18 cellular contexts compared by ENCODE assay signal in genomic region chr12:131845121-131845520, GRCh38. TPM values are rescaled to one million over a fixed set of nuclear protein-coding genes. Genes with fewer than 3 reads are reported as not detected.
A peak's percentile ranks its signal among the peaks of the same experiment; 100 is the strongest.
DNase-seq lines count a peak whose midpoint lies in the region; FAIRE-seq and TF ChIP-seq lines count a peak whose summit lies in the region.
"Had no signal": no experiment of that assay in that cellular context is flagged by ENCODE, and none has a peak within 500 bp of the region (broad histone marks: within the 10 kb centered on the region; RNA-seq: fewer than 3 reads in every experiment).

No MANE protein-coding gene starts in this region.

- peaks cover 0 to 7% of the 10 kb centered on the region in 2 experiments for H4K20me1 ChIP-seq in H1 (replicated peaks in 1 of 2; ENCODE audit: control insufficient read depth in 1 of 2, insufficient read depth in 2 of 2, low read length in 2 of 2)

- no peak overlapping the region for H4K5ac ChIP-seq in H1 (ENCODE audit: insufficient read length, low read depth, low read length)

- H3K4me3 ChIP-seq in H1 (ENCODE audit: extremely low read depth in 1 of 4, insufficient read depth in 2 of 4, low read depth in 3 of 4, low read length in 4 of 4), result no peak overlapping the region
- H3K4me3 ChIP-seq: GM12878 had no signal

- no peak for TF ChIP-seq EP300 in H1 (IDR thresholded peaks at IDR 0.05; ENCODE audit: borderline replicate concordance in 1 of 2, low read depth in 2 of 2, low read length in 2 of 2)

- TF ChIP-seq CTCF in H1 (IDR thresholded peaks at IDR 0.05; ENCODE audit: control extremely low read depth in 1 of 3, insufficient read depth in 1 of 3, low read depth in 1 of 3, low read length in 3 of 3), result no peak

- no peak overlapping the region for H3K27ac ChIP-seq in H1 (ENCODE audit: low read depth, low read length)

- no peak overlapping the region for H2BK120ac ChIP-seq in H1 (replicated peaks; ENCODE audit: low read depth, low read length)

- TF ChIP-seq RAD21 in H1 (IDR thresholded peaks at IDR 0.05 in 1 of 2, conservative IDR thresholded peaks at IDR 0.05 in 1 of 2; ENCODE audit: low read depth in 2 of 2, low read length in 2 of 2), result no peak

- no peaks in the 10 kb centered on the region for H3K4me1 ChIP-seq in H1 (replicated peaks in 1 of 4; ENCODE audit: control insufficient read depth in 3 of 4, insufficient read depth in 4 of 4, low read length in 3 of 4)

- H3K4ac ChIP-seq in H1 (replicated peaks; ENCODE audit: insufficient read length, low read depth, low read length), result no peak overlapping the region

- no peak overlapping the region for H2BK12ac ChIP-seq in H1 (ENCODE audit: low read depth, low read length)

- no peaks in the 10 kb centered on the region for H3K79me1 ChIP-seq in H1 (ENCODE audit: low read depth, low read length)

- no peak overlapping the region for H2AK5ac ChIP-seq in H1 (ENCODE audit: low read depth, low read length)

- peaks cover 2 to 51% (median 14%) of the 10 kb centered on the region in 4 experiments; a peak in 6 of 8 replicates for H3K36me3 ChIP-seq in H1 (ENCODE audit: control insufficient read depth in 2 of 4, insufficient read depth in 4 of 4, low read length in 3 of 4)

- no peak overlapping the region for H3K4me2 ChIP-seq in H1 (ENCODE audit: insufficient read depth in 1 of 2, low read depth in 2 of 2, low read length in 2 of 2)

- 93% methylated on average over 29 of the region's 29 CpGs; no CpG with 5 or more reads in 1 of the 2 experiments for WGBS in H1 (ENCODE audit: extremely low coverage in 1 of 2, insufficient coverage in 1 of 2, insufficient read length in 1 of 2, insufficient replicate concordance in 2 of 2, low coverage in 1 of 2, low lambda C conversion rate in 2 of 2, missing lambda C conversion rate in 1 of 2), 2 experiments

- FAIRE-seq in H1 (lab: Jason Lieb, UNC), result no peak
- FAIRE-seq: D721Med, GM12878 had no signal

- TF ChIP-seq POLR2A in H1 (IDR thresholded peaks at IDR 0.05; ENCODE audit: control extremely low read depth in 1 of 2, low read depth in 2 of 2, low read length in 2 of 2), result no peak

- H2BK5ac ChIP-seq in H1 (ENCODE audit: low read depth, low read length), result no peak overlapping the region

- DNase-seq in NCI-H1105 (lab: John Stamatoyannopoulos, UW), result peak; percentile 6
- no peak for DNase-seq in NCI-H1105 treated with DMSO at 0.1 percent for 48 hours (lab: John Stamatoyannopoulos, UW)
- DNase-seq in COLO668 (lab: John Stamatoyannopoulos, UW; ENCODE audit: unreplicated experiment), result peak; percentile 49
- DNase-seq in RPMI8226, result peak; percentile 75
- no peak for DNase-seq in H1 (ENCODE audit: low read depth in 1 of 2, low spot score in 2 of 2)
- DNase-seq in activated effector memory CD4-positive, alpha-beta T cell treated with Interleukin-2 at 50 U/mL for 16 hours, result no peak
- DNase-seq in GF-D8 (lab: John Stamatoyannopoulos, UW), result no peak
- DNase-seq in amygdala (lab: John Stamatoyannopoulos, UW), result no peak
- DNase-seq: 8988T; C1 segment of cervical spinal cord; CD4-positive, CD25-positive, alpha-beta regulatory T cell; CD8-positive, alpha-beta memory T cell; GOT3; H9 had no signal

- H3K27me3 ChIP-seq in H1 (replicated peaks in 1 of 4; ENCODE audit: control insufficient read depth in 3 of 4, extremely low read depth in 1 of 4, insufficient read depth in 3 of 4, low read length in 3 of 4), result no peaks in the 10 kb centered on the region

- no peak overlapping the region for H2BK20ac ChIP-seq in H1 (ENCODE audit: low read length)

- H3K9me3 ChIP-seq in H1 (ENCODE audit: insufficient read depth in 2 of 2, low read depth in 1 of 2, low read length in 1 of 2), result no peaks in the 10 kb centered on the region
- H3K9me3 ChIP-seq: Caco-2 had no signal

- H3K23ac ChIP-seq in H1 (ENCODE audit: insufficient read length), result no peak overlapping the region

- no peak overlapping the region for H3K56ac ChIP-seq in H1 (replicated peaks; ENCODE audit: insufficient read length, low read depth, low read length)

- CTCF ChIA-PET in H1 (lab: Charles Lee; ENCODE audit: partially characterized antibody), result interaction anchor here (0.6 to 2.1 kb wide), 5 partner anchors 8 to 176 kb away, joined by 3 to 5 read pairs (median 4); no protein-coding TSS in a partner anchor

- no peak overlapping the region for H2BK15ac ChIP-seq in H1 (ENCODE audit: low read length)

- H3K79me2 ChIP-seq in H1 (ENCODE audit: control insufficient read depth in 1 of 2, insufficient read depth in 2 of 2, low read length in 2 of 2), result no peaks in the 10 kb centered on the region

- H3K23me2 ChIP-seq in H1 (ENCODE audit: low read depth, low read length), result no peaks in the 10 kb centered on the region

- POLR2A ChIA-PET in H1 (lab: Charles Lee; ENCODE audit: partially characterized antibody), result interaction anchor here (0.9 to 1.1 kb wide), 2 partner anchors 17 to 81 kb away, joined by 3 read pairs; partner anchors contain the start of gene MMP17

- no peak overlapping the region for H3K9ac ChIP-seq in H1 (replicated peaks in 1 of 4; ENCODE audit: extremely low read depth in 1 of 4, low read depth in 3 of 4, low read length in 3 of 4)

- no peak overlapping the region for H3K18ac ChIP-seq in H1 (ENCODE audit: extremely low read depth, low read length)

- no peak overlapping the region for H3K14ac ChIP-seq in H1 (ENCODE audit: insufficient read length)

- peak overlapping the region; percentile 51; the same call in 1 of the 2 replicates for H4K8ac ChIP-seq in H1 (ENCODE audit: extremely low read depth, insufficient read depth, low read length)

- no peak overlapping the region for H2AFZ ChIP-seq in H1 (ENCODE audit: low read length)

- H4K91ac ChIP-seq in H1 (replicated peaks; ENCODE audit: insufficient read length, low read length), result no peak overlapping the region

TF ChIP-seq in H1, 55 proteins besides CTCF, POLR2A, EP300 and RAD21 (continues in another document):
- TF ChIP-seq CEBPB (IDR thresholded peaks at IDR 0.05; ENCODE audit: low read depth, low read length) (no peak), KDM1A (IDR thresholded peaks at IDR 0.05; ENCODE audit: borderline replicate concordance, low read length) (no peak)

RNA-seq across cellular contexts. Expression of gene MMP17, which starts 16.9 kb away (rescaled TPM):
- 34.4 and 41.3 TPM in 2 replicates for total RNA-seq in H1 (2021; fragmentation: NEBNext Ultra II Directional; extraction: Animal tissue kit (Norgen Biotek cat#: 25700))
- polyA plus RNA-seq in H1 (2011; rRNA removed), result 53.8 and 55.7 TPM in 2 replicates
- polyA plus RNA-seq in H1 (2011; cell fraction: cytosol; rRNA removed), result 44.7 TPM
- 141 TPM for polyA plus RNA-seq in H1 (2011; cell fraction: nucleus; rRNA removed)
- polyA plus RNA-seq in H1 (2012, experiment 1 of 2), result 22.5 to 51.9 TPM (median 46.7 TPM) in 4 replicates
- 23.0 TPM for polyA plus RNA-seq in H1 (2012, experiment 2 of 2)
- polyA plus RNA-seq in H1 (2013, experiment 1 of 2), result 35.2 TPM
- polyA plus RNA-seq in H1 (2013, experiment 2 of 2), result 33.5 TPM
- 17.4 and 19.1 TPM in 2 replicates for polyA minus RNA-seq in H1 (2011; rRNA and poly(A)+ RNA removed)
- 24.2 TPM for polyA minus RNA-seq in H1 (2011; cell fraction: cytosol; rRNA and poly(A)+ RNA removed)
- 47.2 TPM for polyA minus RNA-seq in H1 (2011; cell fraction: nucleus; rRNA and poly(A)+ RNA removed)
- total RNA-seq: CD4-positive, CD25-positive, alpha-beta regulatory T cell; HT-29 had no signal
- polyA plus RNA-seq: CD8-positive, alpha-beta memory T cell had no signal

RNA-seq across cellular contexts. Expression of gene ULK1, which starts 49.3 kb away (rescaled TPM):
- total RNA-seq in H1 (2021; fragmentation: NEBNext Ultra II Directional; extraction: Animal tissue kit (Norgen Biotek cat#: 25700)), result 44.1 and 48.5 TPM in 2 replicates
- 13.0 and 26.4 TPM in 2 replicates for polyA plus RNA-seq in H1 (2011; rRNA removed)
- polyA plus RNA-seq in H1 (2011; cell fraction: cytosol; rRNA removed), result 11.9 TPM
- polyA plus RNA-seq in H1 (2011; cell fraction: nucleus; rRNA removed), result 127 TPM
- 26.7 to 43.8 TPM (median 39.0 TPM) in 4 replicates for polyA plus RNA-seq in H1 (2012, experiment 1 of 2)
- 26.9 TPM for polyA plus RNA-seq in H1 (2012, experiment 2 of 2)
- polyA plus RNA-seq in H1 (2013, experiment 1 of 2), result 23.4 TPM
- polyA plus RNA-seq in H1 (2013, experiment 2 of 2), result 23.0 TPM
- 12.9 and 16.5 TPM in 2 replicates for polyA minus RNA-seq in H1 (2011; rRNA and poly(A)+ RNA removed)
- polyA minus RNA-seq in H1 (2011; cell fraction: cytosol; rRNA and poly(A)+ RNA removed), result 29.4 TPM
- polyA minus RNA-seq in H1 (2011; cell fraction: nucleus; rRNA and poly(A)+ RNA removed), result 42.7 TPM

Comparison
In these comparisons a context has a peak if more than half of its experiments do, and no peak if none do; other contexts are left out.
1. DNase-seq: peak in NCI-H1105 (single experiment), COLO668 (single experiment) and RPMI8226 (single experiment); none in NCI-H1105 treated with DMSO at 0.1 percent for 48 hours (single experiment), H1 (0 of 2), activated effector memory CD4-positive, alpha-beta T cell treated with Interleukin-2 at 50 U/mL for 16 hours (single experiment), GF-D8 (single experiment) and amygdala (0 of 56).